22 cellular contexts compared by ENCODE assay signal in genomic region chr14:87250992-87251391, GRCh38.
"Had no signal": no experiment of that assay in that cellular context is flagged by ENCODE, and none has a peak within 500 bp of the region (broad histone marks: within the 10 kb centered on the region; RNA-seq: fewer than 3 reads in every experiment).

No MANE protein-coding gene starts in this region.

- H3K4me3 ChIP-seq: breast epithelium, colonic mucosa, dorsolateral prefrontal cortex, esophagus muscularis mucosa, hepatocyte, ovary, psoas muscle, stomach, suprapubic skin, tibial nerve had no signal

- H3K36me3 ChIP-seq: breast epithelium, colonic mucosa, esophagus muscularis mucosa, neutrophil, ovary, stomach, suprapubic skin, tibial nerve had no signal

- H3K27me3 ChIP-seq: breast epithelium, colonic mucosa, dorsolateral prefrontal cortex, esophagus muscularis mucosa, hepatocyte, neutrophil, ovary, stomach, suprapubic skin, tibial nerve had no signal

- ATAC-seq: left ventricle myocardium superior; psoas muscle; right cardiac atrium; stimulated activated effector memory CD8-positive, alpha-beta T cell treated with anti-CD3 and anti-CD28 coated beads, Interleukin-12 subunit alpha, Interleukin-12 subunit beta, amount 100 ng/mL, for 72 hours had no signal

- H3K9me3 ChIP-seq: breast epithelium, colonic mucosa, neutrophil, ovary, suprapubic skin had no signal

- H3K27ac ChIP-seq: breast epithelium, colonic mucosa, dorsolateral prefrontal cortex, esophagus muscularis mucosa, hepatocyte, neutrophil, ovary, psoas muscle, stomach, suprapubic skin, tibial nerve had no signal

- H3K4me1 ChIP-seq: breast epithelium, colonic mucosa, esophagus muscularis mucosa, psoas muscle, stomach, suprapubic skin, tibial nerve had no signal

- DNase-seq: activated CD4-positive, alpha-beta memory T cell treated with anti-CD3 and anti-CD28 coated beads for 36 hours; activated CD4-positive, alpha-beta T cell treated with anti-CD3 and anti-CD28 coated beads for 48 hours; activated naive CD4-positive, alpha-beta T cell treated with Interleukin-2 at 50 U/mL for 16 hours; activated naive CD8-positive, alpha-beta T cell treated with anti-CD3 and anti-CD28 coated beads for 36 hours; activated T-cell treated with anti-CD3 and anti-CD28 coated beads, Interleukin-2, amount 50 U/mL, for 48 hours; colonic mucosa; dorsolateral prefrontal cortex; glutamatergic neuron; left ventricle myocardium superior; ovary; psoas muscle; right cardiac atrium; stimulated activated CD4-positive, alpha-beta T cell treated with anti-CD3 and anti-CD28 coated beads, Interleukin-12 subunit alpha, Interleukin-12 subunit beta, amount 100 ng/mL, for 4 hours; stimulated activated CD4-positive, alpha-beta T cell treated with anti-CD3 and anti-CD28 coated beads, Interleukin-1b, Interleukin-23, amount 100 ng/mL, for 48 hours; stomach had no signal
